1 cellular context compared by ENCODE assay signal in genomic region chr10:104109908-104110662, GRCh38.
TF ChIP-seq lines count a peak whose summit lies in the region.

No MANE protein-coding gene starts in this region.

TF ChIP-seq in HCT116, 20 proteins besides CTCF, POLR2A, EP300 and RAD21 (continued from another document):
- TF ChIP-seq FOSL1 (IDR thresholded peaks at IDR 0.05; ENCODE audit: low read depth) (peak; percentile 100), ELF1 (IDR thresholded peaks at IDR 0.05; ENCODE audit: borderline replicate concordance, low read depth) (peak; percentile 34; the same call in 1 of the 2 replicates), JUND (IDR thresholded peaks at IDR 0.05) (peak; percentile 98), YY1 (IDR thresholded peaks at IDR 0.05; ENCODE audit: extremely low read depth, insufficient replicate concordance, low read depth, low read length) (peak; percentile 52), CEBPB (IDR thresholded peaks at IDR 0.05; ENCODE audit: low read depth) (peak; percentile 95), EGR1 (IDR thresholded peaks at IDR 0.05; ENCODE audit: low read depth) (peak; percentile 52; the same call in 1 of the 2 replicates), ZFX (IDR thresholded peaks at IDR 0.05) (no peak), ZNF274 (IDR thresholded peaks at IDR 0.05; ENCODE audit: low read depth, low read length) (no peak), SIN3A (IDR thresholded peaks at IDR 0.05; ENCODE audit: low read depth) (peak; percentile 92; the same call in 1 of the 2 replicates), SRF (IDR thresholded peaks at IDR 0.05; ENCODE audit: low read depth) (peak; percentile 91), EZH2phosphoT487 (IDR thresholded peaks at IDR 0.05; ENCODE audit: borderline replicate concordance) (no peak), EZH2 (IDR thresholded peaks at IDR 0.05) (no peak)
- TF ChIP-seq, protein P1, sequence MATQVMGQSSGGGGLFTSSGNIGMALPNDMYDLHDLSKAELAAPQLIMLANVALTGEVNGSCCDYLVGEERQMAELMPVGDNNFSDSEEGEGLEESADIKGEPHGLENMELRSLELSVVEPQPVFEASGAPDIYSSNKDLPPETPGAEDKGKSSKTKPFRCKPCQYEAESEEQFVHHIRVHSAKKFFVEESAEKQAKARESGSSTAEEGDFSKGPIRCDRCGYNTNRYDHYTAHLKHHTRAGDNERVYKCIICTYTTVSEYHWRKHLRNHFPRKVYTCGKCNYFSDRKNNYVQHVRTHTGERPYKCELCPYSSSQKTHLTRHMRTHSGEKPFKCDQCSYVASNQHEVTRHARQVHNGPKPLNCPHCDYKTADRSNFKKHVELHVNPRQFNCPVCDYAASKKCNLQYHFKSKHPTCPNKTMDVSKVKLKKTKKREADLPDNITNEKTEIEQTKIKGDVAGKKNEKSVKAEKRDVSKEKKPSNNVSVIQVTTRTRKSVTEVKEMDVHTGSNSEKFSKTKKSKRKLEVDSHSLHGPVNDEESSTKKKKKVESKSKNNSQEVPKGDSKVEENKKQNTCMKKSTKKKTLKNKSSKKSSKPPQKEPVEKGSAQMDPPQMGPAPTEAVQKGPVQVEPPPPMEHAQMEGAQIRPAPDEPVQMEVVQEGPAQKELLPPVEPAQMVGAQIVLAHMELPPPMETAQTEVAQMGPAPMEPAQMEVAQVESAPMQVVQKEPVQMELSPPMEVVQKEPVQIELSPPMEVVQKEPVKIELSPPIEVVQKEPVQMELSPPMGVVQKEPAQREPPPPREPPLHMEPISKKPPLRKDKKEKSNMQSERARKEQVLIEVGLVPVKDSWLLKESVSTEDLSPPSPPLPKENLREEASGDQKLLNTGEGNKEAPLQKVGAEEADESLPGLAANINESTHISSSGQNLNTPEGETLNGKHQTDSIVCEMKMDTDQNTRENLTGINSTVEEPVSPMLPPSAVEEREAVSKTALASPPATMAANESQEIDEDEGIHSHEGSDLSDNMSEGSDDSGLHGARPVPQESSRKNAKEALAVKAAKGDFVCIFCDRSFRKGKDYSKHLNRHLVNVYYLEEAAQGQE (IDR thresholded peaks at IDR 0.05; ENCODE audit: low read depth), result no peak
- TF ChIP-seq, protein P2, sequence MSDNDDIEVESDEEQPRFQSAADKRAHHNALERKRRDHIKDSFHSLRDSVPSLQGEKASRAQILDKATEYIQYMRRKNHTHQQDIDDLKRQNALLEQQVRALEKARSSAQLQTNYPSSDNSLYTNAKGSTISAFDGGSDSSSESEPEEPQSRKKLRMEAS (IDR thresholded peaks at IDR 0.05), result peak; percentile 82
